Comparison of ENCODE assay signal across 14 cellular contexts in the genomic region with DNA sequence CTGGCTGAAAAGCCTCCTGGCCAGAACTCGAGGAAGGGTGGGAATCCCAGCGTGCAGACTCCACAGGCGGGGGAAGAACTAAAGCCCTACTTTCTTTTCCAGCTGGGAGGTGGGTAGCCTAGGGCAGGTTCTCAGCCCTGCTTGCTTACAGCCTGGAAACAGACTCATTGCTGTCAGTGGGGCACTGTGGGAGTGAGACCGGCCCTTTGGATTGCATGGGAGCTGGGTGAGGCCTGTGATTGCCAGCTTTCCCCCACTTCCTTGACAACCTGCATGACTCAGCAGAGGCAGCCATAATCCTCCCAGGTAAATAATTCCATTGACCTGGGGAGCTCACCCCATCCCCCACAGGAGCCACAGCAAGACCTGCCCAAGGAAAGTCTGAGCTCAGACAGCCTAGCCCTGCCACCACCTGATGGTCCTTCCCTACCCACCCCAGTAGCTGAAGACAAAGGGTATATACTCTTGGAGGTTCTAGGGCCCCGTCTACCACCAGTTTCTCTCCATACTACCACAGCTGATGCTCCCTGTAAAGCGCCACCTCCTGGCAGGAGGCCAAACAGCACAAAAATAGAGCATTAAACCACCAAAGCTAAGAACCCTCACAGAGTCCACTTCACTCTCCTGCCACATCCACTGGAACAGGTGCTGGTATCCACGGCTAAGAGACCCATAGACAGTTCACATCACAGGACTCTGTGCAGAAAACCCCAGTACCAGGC.
DNase-seq lines count a peak whose midpoint lies in the region; ATAC-seq and TF ChIP-seq lines count a peak whose summit lies in the region.
"Had no signal": no experiment of that assay in that cellular context is flagged by ENCODE, and none has a peak within 500 bp of the region (broad histone marks: within the 10 kb centered on the region; RNA-seq: fewer than 3 reads in every experiment).

No MANE protein-coding gene starts in this region.

- peak overlapping the region; percentile 32 to 51 for H3K9ac ChIP-seq in mucosa of rectum (ENCODE audit: low read depth in 1 of 2, low read length in 2 of 2)

- no peak overlapping the region for H3K4me2 ChIP-seq in DOHH2 (ENCODE audit: low read length)

- H3K79me2 ChIP-seq in DOHH2 (ENCODE audit: control insufficient read depth, low read length), result no peaks in the 10 kb centered on the region

- ATAC-seq in GM21423 (IDR thresholded peaks at IDR 0.05; ENCODE audit: unreplicated experiment) (no peak), T-helper 17 cell (no peak)
- ATAC-seq: effector memory CD8-positive, alpha-beta T cell; heart right ventricle had no signal

- H3F3A ChIP-seq in DOHH2 (ENCODE audit: control insufficient read depth, insufficient read depth), result no peaks in the 10 kb centered on the region

- H3K27ac Mint-ChIP-seq in HFFc6 (no peak overlapping the region), T-helper 17 cell (no peak overlapping the region)
- H3K27ac Mint-ChIP-seq: effector memory CD8-positive, alpha-beta T cell; T-helper 1 cell treated with Interleukin-12 subunit alpha and Interleukin-12 subunit beta and Interleukin-4 antibody, amounts not matched to agents 30 μg/mL and 1 μg/mL, for 36 hours had no signal

- H3K36me3 ChIP-seq in DOHH2 (ENCODE audit: control insufficient read depth, low read length) (no peaks in the 10 kb centered on the region), mucosa of rectum (ENCODE audit: control insufficient read depth in 2 of 2, insufficient read depth in 2 of 2, low read length in 2 of 2) (no peaks in the 10 kb centered on the region)
- H3K36me3 ChIP-seq: ascending aorta, heart right ventricle had no signal

- H3K27me3 ChIP-seq in DOHH2 (ENCODE audit: control insufficient read depth, low read length) (no peaks in the 10 kb centered on the region), mucosa of rectum (ENCODE audit: control insufficient read depth in 2 of 2, insufficient read depth in 2 of 2, low read length in 2 of 2) (no peaks in the 10 kb centered on the region)
- H3K27me3 ChIP-seq: ascending aorta, heart right ventricle had no signal

- no peaks in the 10 kb centered on the region for H3K4me1 ChIP-seq in DOHH2 (ENCODE audit: control insufficient read depth, low read length)
- H3K4me1 ChIP-seq in mucosa of rectum (ENCODE audit: control insufficient read depth in 2 of 2, insufficient read depth in 2 of 2, low read length in 2 of 2), result peaks cover 10 to 11% of the 10 kb centered on the region in 2 donors
- H3K4me1 ChIP-seq: ascending aorta, heart right ventricle had no signal

- no peak for DNase-seq in HFFc6
- DNase-seq in SW480 (ENCODE audit: low spot score), result peak; percentile 14
- DNase-seq in T-helper 17 cell, result no peak
- DNase-seq in anterior cingulate cortex (lab: John Stamatoyannopoulos, UW), result no peak
- DNase-seq: effector memory CD8-positive, alpha-beta T cell; heart right ventricle; NCI-H1694; stimulated activated CD4-positive, alpha-beta T cell treated with anti-CD3 and anti-CD28 coated beads, Interleukin-4, amount 100 ng/mL, for 1 hour had no signal

- H3K4me1 Mint-ChIP-seq in HFFc6 (ENCODE audit: low read depth) (no peaks in the 10 kb centered on the region), T-helper 17 cell (no peaks in the 10 kb centered on the region)

- H3K27ac ChIP-seq in DOHH2 (ENCODE audit: low read depth, low read length), result no peak overlapping the region
- H3K27ac ChIP-seq in mucosa of rectum (ENCODE audit: low read depth in 2 of 2, low read length in 2 of 2), result peak overlapping the region; percentile 78 to 88
- H3K27ac ChIP-seq: ascending aorta, heart right ventricle, HL-60 had no signal

- H3K9me2 ChIP-seq in DOHH2 (replicated peaks; ENCODE audit: control insufficient read depth, low read length), result no peaks in the 10 kb centered on the region

- no peaks in the 10 kb centered on the region for H3K9me3 Mint-ChIP-seq in HFFc6
- H3K9me3 Mint-ChIP-seq: T-helper 1 cell treated with Interleukin-12 subunit alpha and Interleukin-12 subunit beta and Interleukin-4 antibody, amounts not matched to agents 30 μg/mL and 1 μg/mL, for 36 hours had no signal

- TF ChIP-seq CTCF in DOHH2 (IDR thresholded peaks at IDR 0.05; ENCODE audit: low read depth, low read length, poor library complexity, severe bottlenecking) (peak; percentile 60), HFFc6 (IDR thresholded peaks at IDR 0.05) (peak; percentile 23)

- H3K36me3 Mint-ChIP-seq in HFFc6 (ENCODE audit: low read depth), result no peaks in the 10 kb centered on the region
- no peaks in the 10 kb centered on the region for H3K36me3 Mint-ChIP-seq in T-helper 17 cell (ENCODE audit: low read depth)

- no peaks in the 10 kb centered on the region for H3K9me3 ChIP-seq in DOHH2 (ENCODE audit: control insufficient read depth, insufficient read depth, low read length)
- peaks cover 0 to 2% of the 10 kb centered on the region in 2 donors for H3K9me3 ChIP-seq in mucosa of rectum (ENCODE audit: control insufficient read depth in 2 of 2, low read length in 2 of 2)
- no peaks in the 10 kb centered on the region for H3K9me3 ChIP-seq in T-helper 17 cell (ENCODE audit: control insufficient read depth, low read length, poor library complexity, severe bottlenecking)
- H3K9me3 ChIP-seq: ascending aorta had no signal

- no peaks in the 10 kb centered on the region; the same call in 1 of the 2 replicates for H3K27me3 Mint-ChIP-seq in HFFc6 (ENCODE audit: insufficient read depth)
- H3K27me3 Mint-ChIP-seq in T-helper 17 cell, result no peaks in the 10 kb centered on the region
- H3K27me3 Mint-ChIP-seq: effector memory CD8-positive, alpha-beta T cell had no signal

- H3K4me3 Mint-ChIP-seq in HFFc6, result no peak overlapping the region
- H3K4me3 Mint-ChIP-seq in T-helper 17 cell, result no peak overlapping the region
- H3K4me3 Mint-ChIP-seq: effector memory CD8-positive, alpha-beta T cell; T-helper 1 cell treated with Interleukin-12 subunit alpha and Interleukin-12 subunit beta and Interleukin-4 antibody, amounts not matched to agents 30 μg/mL and 1 μg/mL, for 36 hours had no signal

- no peaks in the 10 kb centered on the region for H4K20me1 ChIP-seq in DOHH2 (ENCODE audit: control insufficient read depth, insufficient read depth, low read depth, low read length)

- H3K4me3 ChIP-seq in DOHH2 (ENCODE audit: low read length), result no peak overlapping the region
- peak overlapping the region in 1 of 2 donors; percentile 15 for H3K4me3 ChIP-seq in mucosa of rectum (ENCODE audit: low read length in 2 of 2)
- H3K4me3 ChIP-seq: ascending aorta, heart right ventricle had no signal
